31 cellular contexts compared by ENCODE assay signal in genomic region chr20:10971096-10971495, GRCh38.
"Had no signal": no experiment of that assay in that cellular context is flagged by ENCODE, and none has a peak within 500 bp of the region (broad histone marks: within the 10 kb centered on the region; RNA-seq: fewer than 3 reads in every experiment).

No MANE protein-coding gene starts in this region.

- H3K27ac ChIP-seq: brain microvascular endothelial cell, RWPE1, SJSA1 had no signal

- H3K27me3 ChIP-seq: brain microvascular endothelial cell, Peyer's patch, SJSA1 had no signal

- FAIRE-seq: TTC549 had no signal

- H3K36me3 ChIP-seq: brain microvascular endothelial cell, Peyer's patch, SJSA1 had no signal

- H3K4me1 ChIP-seq: Peyer's patch had no signal

- DNase-seq: activated B cell treated with CpG ODN at 0.5 μM for 24 hours; activated CD4-positive, alpha-beta T cell treated with anti-CD3 and anti-CD28 coated beads for 1 hour; activated CD4-positive, alpha-beta T cell treated with anti-CD3 and anti-CD28 coated beads, Interleukin-2, amount 10 ng/mL, durations not matched to agents 24 days and 14 days; activated CD4-positive, alpha-beta T cell treated with anti-CD3 and anti-CD28 coated beads, Interleukin-2, amount 50 U/mL, for 48 hours; activated CD8-positive, alpha-beta memory T cell treated with anti-CD3 and anti-CD28 coated beads, Interleukin-2, amount 10 ng/mL, durations not matched to agents 7 days and 5 days; activated effector memory CD4-positive, alpha-beta T cell treated with Interleukin-2 at 50 U/mL for 16 hours; activated naive CD4-positive, alpha-beta T cell treated with Interleukin-2 at 50 U/mL for 16 hours; activated naive CD8-positive, alpha-beta T cell treated with anti-CD3 and anti-CD28 coated beads, Interleukin-2, amount 50 U/mL, for 24 hours; activated T-cell treated with anti-CD3 and anti-CD28 coated beads, Interleukin-2, amount 50 U/mL, for 24 hours; amniotic stem cell; brain microvascular endothelial cell; cerebellar nuclear complex; KG1; NCI-H1105; NCI-H1436; NCI-H1694 treated with DMSO at 0.1 percent for 48 hours; NCI-H2029 treated with DMSO at 0.1 percent for 48 hours; NCI-H345; NCI-H510A; NCI-H526 treated with DMSO at 0.1 percent for 48 hours; NCI-H82; OCI-M1; Peyer's patch; SHP77; T-helper 2 cell; T1000 had no signal

- H3K9me3 ChIP-seq: Peyer's patch, SJSA1 had no signal

- H3K4me3 ChIP-seq: Peyer's patch, SJSA1 had no signal

- ATAC-seq: activated CD8-positive, alpha-beta memory T cell treated with anti-CD3 and anti-CD28 coated beads, Interleukin-2, amount 10 ng/mL, durations not matched to agents 7 days and 5 days; activated naive CD4-positive, alpha-beta T cell treated with anti-CD3 and anti-CD28 coated beads, Interleukin-2, amount 50 U/mL, for 72 hours; activated naive CD8-positive, alpha-beta T cell treated with anti-CD3 and anti-CD28 coated beads, Interleukin-2, amount 50 U/mL, for 24 hours; SK-N-SH treated with all-trans-retinoic acid at 6 μM for 48 hours had no signal
